In genomic region chr2:55712477-55713060, GRCh38 we compare ENCODE assay signal across 1 cellular context.
TF ChIP-seq lines count a peak whose summit lies in the region.

No MANE protein-coding gene starts in this region.

TF ChIP-seq in HepG2, 621 proteins besides CTCF, POLR2A, EP300 and RAD21:
- TF ChIP-seq ZNF567 (CRISPR knock-in tag; IDR thresholded peaks at IDR 0.05; ENCODE audit: borderline replicate concordance) (no peak), ZNF652 (CRISPR knock-in tag; IDR thresholded peaks at IDR 0.05; ENCODE audit: borderline replicate concordance, low read depth) (0 out of 2 replicates have a peak, but pooled peaks have one; percentile 32), ZNF644 (CRISPR knock-in tag; IDR thresholded peaks at IDR 0.05; ENCODE audit: low read depth) (no peak)
